ENCODE assay signal across 14 cellular contexts in the genomic region with DNA sequence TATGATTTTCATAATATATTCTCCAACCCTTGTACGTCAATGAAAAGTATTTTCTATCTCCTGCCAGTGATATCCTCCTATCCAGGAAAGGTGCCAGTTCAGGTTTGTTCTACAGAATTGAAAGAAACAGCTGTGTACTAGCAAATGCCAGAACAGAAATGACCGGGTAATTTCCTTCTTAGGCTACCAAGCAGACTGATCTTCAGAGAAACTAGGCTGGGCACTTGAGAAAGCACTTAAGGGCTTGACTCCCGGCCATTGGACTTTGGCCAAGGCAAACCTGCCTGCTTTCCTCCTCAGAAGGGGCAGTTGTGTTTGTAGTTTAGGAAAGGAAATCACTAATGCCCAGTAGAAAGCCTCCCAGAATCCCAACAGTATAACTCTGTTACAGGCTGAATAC. TPM values are rescaled to one million over a fixed set of nuclear protein-coding genes. Genes with fewer than 3 reads are reported as not detected.
DNase-seq lines count a peak whose midpoint lies in the region; ATAC-seq, FAIRE-seq and TF ChIP-seq lines count a peak whose summit lies in the region.
"Had no signal": no experiment of that assay in that cellular context is flagged by ENCODE, and none has a peak within 500 bp of the region (broad histone marks: within the 10 kb centered on the region; RNA-seq: fewer than 3 reads in every experiment).

No MANE protein-coding gene starts in this region.

- H3K9ac ChIP-seq in colonic mucosa (ENCODE audit: low read depth in 2 of 2, low read length in 2 of 2), result no peak overlapping the region

- TF ChIP-seq POLR2A in A549 (IDR thresholded peaks at IDR 0.05; ENCODE audit: low read length) (no peak), gastroesophageal sphincter (IDR thresholded peaks at IDR 0.05) (no peak)

- H3K4me1 ChIP-seq in A549 (peaks cover 82% of the 10 kb centered on the region), colonic mucosa (no peaks in the 10 kb centered on the region), gastroesophageal sphincter (peaks cover 0 to 12% (median 3%) of the 10 kb centered on the region in 3 donors)

- peak overlapping the region; percentile 70 for H3K4me2 ChIP-seq in A549

- WGBS in A549 (ENCODE audit: missing lambda C conversion rate), result 2% methylated on average over 3 of the region's 3 CpGs
- 19 to 21% methylated on average over 2 to 3 of the region's 3 CpGs for WGBS in gastroesophageal sphincter (ENCODE audit: low coverage in 1 of 2), 2 donors

- peak; percentile 55 to 65; a peak in 5 of 6 replicates for ATAC-seq in A549
- ATAC-seq in gastroesophageal sphincter, result no peak
- ATAC-seq: stimulated activated naive CD8-positive, alpha-beta T cell treated with anti-CD3 and anti-CD28 coated beads, Interleukin-15, amount 100 ng/mL, for 72 hours; WTC11 had no signal

- H3K36me3 ChIP-seq in colonic mucosa (no peaks in the 10 kb centered on the region), gastroesophageal sphincter (no peaks in the 10 kb centered on the region), H7 (replicated peaks; ENCODE audit: control insufficient read depth, insufficient read depth, low read length) (no peaks in the 10 kb centered on the region)

- TF ChIP-seq EP300 in A549 (IDR thresholded peaks at IDR 0.05), result no peak
- TF ChIP-seq EP300 in gastroesophageal sphincter (IDR thresholded peaks at IDR 0.05), result no peak

- H3K9me3 ChIP-seq in A549, result no peaks in the 10 kb centered on the region
- H3K9me3 ChIP-seq in colonic mucosa, result no peaks in the 10 kb centered on the region
- no peaks in the 10 kb centered on the region for H3K9me3 ChIP-seq in gastroesophageal sphincter

- H3K27me3 ChIP-seq in colonic mucosa (no peaks in the 10 kb centered on the region), gastroesophageal sphincter (no peaks in the 10 kb centered on the region), H7 (ENCODE audit: control insufficient read depth, insufficient read depth, low read length) (no peaks in the 10 kb centered on the region)

- H3K27ac ChIP-seq in A549 (peak overlapping the region; percentile 80 to 85), colonic mucosa (peak overlapping the region; percentile 43), gastroesophageal sphincter (no peak overlapping the region)
- H3K27ac ChIP-seq: C4-2B had no signal

- H3K4me3 ChIP-seq in A549, result peak overlapping the region; percentile 5; the same call in 1 of the 3 replicates
- H3K4me3 ChIP-seq in colonic mucosa, result no peak overlapping the region
- H3K4me3 ChIP-seq in gastroesophageal sphincter, result no peak overlapping the region
- no peak overlapping the region for H3K4me3 ChIP-seq in H7 (ENCODE audit: insufficient read depth, low read depth, low read length)

- peak in 1 of 2 experiments; percentile 18; a peak in 1 of 5 replicates for TF ChIP-seq RAD21 in A549 (conservative IDR thresholded peaks at IDR 0.05 in 1 of 2, IDR thresholded peaks at IDR 0.05 in 1 of 2)

- FAIRE-seq in A549 (lab: Jason Lieb, UNC), result peak; percentile 23

- no peak for TF ChIP-seq CTCF in A549 (IDR thresholded peaks at IDR 0.05)
- TF ChIP-seq CTCF in colonic mucosa (IDR thresholded peaks at IDR 0.05), result no peak
- no peak for TF ChIP-seq CTCF in gastroesophageal sphincter (IDR thresholded peaks at IDR 0.05)

- CTCF ChIA-PET in A549 (lab: Yijun Ruan, JAX), result interaction anchor here (1.0 to 1.4 kb wide), 2 partner anchors 66 to 128 kb away, joined by 3 to 4 read pairs; no protein-coding TSS in a partner anchor

- intact Hi-C loops in colonic mucosa (cut with DNase I), result no loop called here

- peak in 1 of 2 experiments; percentile 90 for DNase-seq in A549 (ENCODE audit: low read depth in 1 of 2, low spot score in 1 of 2)
- peak; percentile 39 for DNase-seq in NCI-H2029 treated with DMSO at 0.1 percent for 48 hours (lab: John Stamatoyannopoulos, UW)
- peak; percentile 47 for DNase-seq in colonic mucosa
- DNase-seq in mucosa of gallbladder (ENCODE audit: low spot score), result peak; percentile 17
- no peak for DNase-seq in H7
- DNase-seq in middle frontal gyrus (ENCODE audit: extremely low spot score, low spot score), result no peak
- DNase-seq in NCI-H1417 treated with DMSO at 0.1 percent for 48 hours (lab: John Stamatoyannopoulos, UW), result no peak
- DNase-seq: activated effector memory CD4-positive, alpha-beta T cell treated with anti-CD3 and anti-CD28 coated beads, Interleukin-2, amount 50 U/mL, for 16 hours; KG1; stimulated activated CD4-positive, alpha-beta T cell treated with anti-CD3 and anti-CD28 coated beads, Interleukin-15, amount 100 ng/mL, for 24 hours; stimulated activated naive CD8-positive, alpha-beta T cell treated with anti-CD3 and anti-CD28 coated beads, Interleukin-15, amount 100 ng/mL, for 72 hours had no signal

- POLR2A ChIA-PET in A549 (lab: Yijun Ruan, JAX), result interaction anchor here (0.8 to 2.1 kb wide), 4 partner anchors 11 to 43 kb away, joined by 4 to 5 read pairs (median 4); partner anchors contain the start of gene COL5A2

TF ChIP-seq in A549, 52 proteins besides CTCF, POLR2A, EP300 and RAD21:
- TF ChIP-seq SMC3 (IDR thresholded peaks at IDR 0.05) (peak; percentile 27; the same call in 1 of the 3 replicates), MAX (IDR thresholded peaks at IDR 0.05) (peak; percentile 33; the same call in 1 of the 2 replicates), FOSL2 (IDR thresholded peaks at IDR 0.05) (no peak), FOSL2 (CRISPR knock-in tag; IDR thresholded peaks at IDR 0.05) (0 out of 2 replicates have a peak, but pooled peaks have one; percentile 4), TP53 (CRISPR knock-in tag; IDR thresholded peaks at IDR 0.05) (no peak), CEBPB (IDR thresholded peaks at IDR 0.05) (peak in 1 of 2 experiments; percentile 51; a peak in 1 of 4 replicates), GATA3 (IDR thresholded peaks at IDR 0.05; ENCODE audit: borderline replicate concordance) (peak; percentile 65; the same call in 1 of the 2 replicates)

RNA-seq across cellular contexts. Expression of gene COL5A2, which starts 42.9 kb away (rescaled TPM):
- polyA plus RNA-seq in A549 (2011; rRNA removed) (215 and 244 TPM in 2 replicates), A549 (2017; fragmentation: RNase III; extraction: RNeasy Plus Mini Kit Qiagen cat#74134 plus additional on column Dnase treatment) (114 to 156 TPM (median 152 TPM) in 3 replicates)
- polyA plus RNA-seq in A549 (2012; cell fraction: cytosol; rRNA removed), result 66.7 and 70.8 TPM in 2 replicates
- polyA plus RNA-seq in A549 (2012; cell fraction: nucleus; rRNA removed), result 138 and 156 TPM in 2 replicates
- 199 and 285 TPM in 2 replicates for polyA minus RNA-seq in A549 (2011; rRNA and poly(A)+ RNA removed)
- total RNA-seq in colonic mucosa (10 to 100 TPM; 10.4 to 24.6 TPM), mucosa of gallbladder (30.8 TPM), gastroesophageal sphincter (100 to 1,000 TPM in 1 of 4 donors, 10 to 100 TPM in 3; 57.3 to 104 (median 80.9) TPM)
- total RNA-seq in H7 (2014; rRNA removed; shearing (Covaris generic)), result 130 and 149 TPM in 2 replicates

Comparison
In these comparisons a context has a peak if more than half of its experiments do, and no peak if none do; other contexts are left out.
1. DNase-seq: peak in NCI-H2029 treated with DMSO at 0.1 percent for 48 hours (single experiment), colonic mucosa (single experiment) and mucosa of gallbladder (single experiment); none in H7 (single experiment), middle frontal gyrus (single experiment) and NCI-H1417 treated with DMSO at 0.1 percent for 48 hours (single experiment).
2. H3K27ac ChIP-seq: peak in A549 (2 of 2) and colonic mucosa (single experiment); none in gastroesophageal sphincter (0 of 4).